Comparison of ENCODE assay signal across 1 cellular context in the genomic region with DNA sequence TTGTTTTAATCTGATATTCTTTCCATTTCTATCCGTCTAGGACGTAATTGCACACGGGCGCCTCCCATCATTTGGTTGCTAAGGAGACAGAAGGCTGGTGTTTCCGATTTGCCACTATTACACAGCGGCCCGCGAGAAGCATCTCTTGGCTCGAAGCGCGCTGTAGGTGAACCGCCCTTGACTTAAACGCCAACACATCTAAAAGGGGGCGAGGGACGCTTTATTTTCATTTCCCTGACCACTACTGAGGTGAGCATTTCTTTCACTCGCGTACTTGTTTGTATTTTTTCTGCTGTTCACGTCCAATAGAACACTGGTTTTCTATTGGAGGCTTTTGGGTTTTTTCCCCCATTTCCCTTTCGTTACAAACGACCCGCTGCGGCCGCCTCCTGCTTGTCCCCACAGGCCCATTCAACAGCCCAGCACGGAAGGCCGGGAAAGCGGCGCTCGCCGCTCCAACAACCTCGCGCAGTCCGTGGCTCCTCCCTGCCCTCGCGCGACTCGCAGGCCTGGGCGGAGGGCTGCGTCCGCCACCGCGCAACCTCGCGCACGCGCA.
A peak's percentile ranks its signal among the peaks of the same experiment; 100 is the strongest.
TF ChIP-seq lines count a peak whose summit lies in the region.

No MANE protein-coding gene starts in this region.

TF ChIP-seq in H1, 55 proteins besides CTCF, POLR2A, EP300 and RAD21:
- TF ChIP-seq NRF1 (IDR thresholded peaks at IDR 0.05; ENCODE audit: low read depth, low read length) (peak; percentile 62), SAP30 (IDR thresholded peaks at IDR 0.05; ENCODE audit: insufficient read depth, insufficient replicate concordance, low read length) (no peak), POLR2AphosphoS5 (IDR thresholded peaks at IDR 0.05; ENCODE audit: low read depth, low read length) (0 out of 2 replicates have a peak, but pooled peaks have one; percentile 35), TBP (IDR thresholded peaks at IDR 0.05; ENCODE audit: low read depth, low read length) (peak; percentile 48; the same call in 1 of the 2 replicates), TAF7 (optimal IDR thresholded peaks at IDR 0.05; ENCODE audit: borderline replicate concordance, low read depth, low read length) (peak; percentile 56), E2F6 (IDR thresholded peaks at IDR 0.05) (no peak), BRCA1 (IDR thresholded peaks at IDR 0.05; ENCODE audit: low read depth, low read length) (peak; percentile 67; the same call in 1 of the 2 replicates), TAF1 (IDR thresholded peaks at IDR 0.05; ENCODE audit: low read depth, low read length) (peak; percentile 59), PHF8 (conservative IDR thresholded peaks at IDR 0.05; ENCODE audit: low read depth, low read length) (peak; percentile 25), CREB1 (IDR thresholded peaks at IDR 0.05) (no peak), CHD2 (IDR thresholded peaks at IDR 0.05; ENCODE audit: low read length) (peak; percentile 81; the same call in 1 of the 2 replicates)
